32 cellular contexts compared by ENCODE assay signal in genomic region chr20:62889411-62889810, GRCh38.
"Had no signal": no experiment of that assay in that cellular context is flagged by ENCODE, and none has a peak within 500 bp of the region (broad histone marks: within the 10 kb centered on the region; RNA-seq: fewer than 3 reads in every experiment).

No MANE protein-coding gene starts in this region.

- DNase-seq: activated CD4-positive, alpha-beta memory T cell treated with anti-CD3 and anti-CD28 coated beads for 36 hours; activated CD4-positive, alpha-beta T cell treated with anti-CD3 and anti-CD28 coated beads for 36 hours; activated CD4-positive, alpha-beta T cell treated with anti-CD3 and anti-CD28 coated beads, Interleukin-2, amount 10 ng/mL, durations not matched to agents 24 days and 14 days; activated CD4-positive, CD25-positive, alpha-beta regulatory T cell; activated CD4-positive, CD25-positive, alpha-beta regulatory T cell treated with anti-CD3 and anti-CD28 coated beads, Interleukin-2, amount 50 U/mL, for 72 hours; activated CD8-positive, alpha-beta memory T cell treated with anti-CD3 and anti-CD28 coated beads, Interleukin-2, amount 10 ng/mL, durations not matched to agents 7 days and 5 days; activated CD8-positive, alpha-beta memory T cell treated with anti-CD3 and anti-CD28 coated beads, Interleukin-2, amount 50 U/mL, for 4 hours; activated CD8-positive, alpha-beta T cell treated with anti-CD3 and anti-CD28 coated beads, Interleukin-2, amount 10 ng/mL, durations not matched to agents 7 days and 5 days; activated effector memory CD4-positive, alpha-beta T cell treated with anti-CD3 and anti-CD28 coated beads, Interleukin-2, amount 50 U/mL, for 16 hours; activated naive CD4-positive, alpha-beta T cell treated with anti-CD3 and anti-CD28 coated beads for 36 hours; activated naive CD8-positive, alpha-beta T cell treated with anti-CD3 and anti-CD28 coated beads for 36 hours; activated naive CD8-positive, alpha-beta T cell treated with anti-CD3 and anti-CD28 coated beads, Interleukin-2, amount 50 U/mL, for 24 hours; activated T-cell treated with anti-CD3 and anti-CD28 coated beads, Interleukin-2, amount 50 U/mL, for 1 hour; activated T-cell treated with anti-CD3 and anti-CD28 coated beads, Interleukin-2, amount 50 U/mL, for 48 hours; adrenal gland; amygdala; aorta; body of pancreas; caudate nucleus; colonic mucosa; effector CD8-positive, alpha-beta T cell; esophagus squamous epithelium; foreskin melanocyte; heart right ventricle; T-helper 17 cell; T1000 had no signal

- H3K27ac ChIP-seq: adrenal gland, body of pancreas, colonic mucosa, epithelial cell of prostate, esophagus squamous epithelium, gastroesophageal sphincter, heart right ventricle had no signal

- H3K4me1 ChIP-seq: colonic mucosa had no signal

- H3K27ac Mint-ChIP-seq: activated CD4-positive, alpha-beta memory T cell treated with anti-CD3 and anti-CD28 coated beads for 36 hours; activated CD4-positive, alpha-beta T cell treated with anti-CD3 and anti-CD28 coated beads for 36 hours; activated CD4-positive, alpha-beta T cell treated with anti-CD3 and anti-CD28 coated beads, Interleukin-2, amount 10 ng/mL, durations not matched to agents 24 days and 14 days; activated CD8-positive, alpha-beta memory T cell treated with anti-CD3 and anti-CD28 coated beads, Interleukin-2, amount 10 ng/mL, durations not matched to agents 7 days and 5 days; activated CD8-positive, alpha-beta T cell treated with anti-CD3 and anti-CD28 coated beads, Interleukin-2, amount 10 ng/mL, durations not matched to agents 7 days and 5 days; activated naive CD4-positive, alpha-beta T cell treated with anti-CD3 and anti-CD28 coated beads for 36 hours; activated naive CD8-positive, alpha-beta T cell treated with anti-CD3 and anti-CD28 coated beads for 36 hours; activated naive CD8-positive, alpha-beta T cell treated with anti-CD3 and anti-CD28 coated beads, Interleukin-2, amount 50 U/mL, for 24 hours; activated T-helper 1 cell treated with anti-CD3 and anti-CD28 coated beads, Interleukin-12 subunit alpha, Interleukin-12 subunit beta, Interleukin-2, Interleukin-4 antibody, amounts not matched to agents 30 ng/mL and 10 ng/mL and 1 ng/mL, durations not matched to agents 14 hours and 24 hours and 36 hours; activated T-helper 2 cell treated with anti-CD3 and anti-CD28 coated beads, Interferon-gamma antibody, Interleukin-2, Interleukin-4, amounts not matched to agents 10 μg/mL and 5 μg/mL and 100 μg/mL, durations not matched to agents 14 hours and 24 hours and 36 hours; T-helper 17 cell; T-helper 2 cell treated with Interferon-gamma antibody and Interleukin-4, amounts not matched to agents 5 μg/mL and 100 μg/mL, for 36 hours had no signal

- H3K9me3 Mint-ChIP-seq: activated CD4-positive, alpha-beta memory T cell treated with anti-CD3 and anti-CD28 coated beads for 36 hours; activated CD4-positive, alpha-beta T cell treated with anti-CD3 and anti-CD28 coated beads, Interleukin-2, amount 10 ng/mL, durations not matched to agents 24 days and 14 days; activated naive CD4-positive, alpha-beta T cell treated with anti-CD3 and anti-CD28 coated beads for 36 hours; activated naive CD4-positive, alpha-beta T cell treated with anti-CD3 and anti-CD28 coated beads, Interleukin-2, amount 50 U/mL, for 24 hours; activated naive CD8-positive, alpha-beta T cell treated with anti-CD3 and anti-CD28 coated beads for 36 hours; activated naive CD8-positive, alpha-beta T cell treated with anti-CD3 and anti-CD28 coated beads, Interleukin-2, amount 50 U/mL, for 24 hours; activated T-helper 1 cell treated with anti-CD3 and anti-CD28 coated beads, Interleukin-12 subunit alpha, Interleukin-12 subunit beta, Interleukin-2, Interleukin-4 antibody, amounts not matched to agents 30 ng/mL and 10 ng/mL and 1 ng/mL, durations not matched to agents 14 hours and 24 hours and 36 hours; activated T-helper 2 cell treated with anti-CD3 and anti-CD28 coated beads, Interferon-gamma antibody, Interleukin-2, Interleukin-4, amounts not matched to agents 10 μg/mL and 5 μg/mL and 100 μg/mL, durations not matched to agents 14 hours and 24 hours and 36 hours; T-helper 2 cell treated with Interferon-gamma antibody and Interleukin-4, amounts not matched to agents 5 μg/mL and 100 μg/mL, for 36 hours had no signal

- H3K4me3 ChIP-seq: adrenal gland, body of pancreas, colonic mucosa, esophagus squamous epithelium, gastroesophageal sphincter, heart right ventricle had no signal

- H3K27me3 Mint-ChIP-seq: activated CD4-positive, alpha-beta memory T cell treated with anti-CD3 and anti-CD28 coated beads for 36 hours; activated CD4-positive, alpha-beta T cell treated with anti-CD3 and anti-CD28 coated beads for 36 hours; activated CD4-positive, alpha-beta T cell treated with anti-CD3 and anti-CD28 coated beads, Interleukin-2, amount 10 ng/mL, durations not matched to agents 24 days and 14 days; activated CD8-positive, alpha-beta memory T cell treated with anti-CD3 and anti-CD28 coated beads, Interleukin-2, amount 10 ng/mL, durations not matched to agents 7 days and 5 days; activated naive CD4-positive, alpha-beta T cell treated with anti-CD3 and anti-CD28 coated beads, Interleukin-2, amount 50 U/mL, for 24 hours; activated naive CD8-positive, alpha-beta T cell treated with anti-CD3 and anti-CD28 coated beads for 36 hours; activated naive CD8-positive, alpha-beta T cell treated with anti-CD3 and anti-CD28 coated beads, Interleukin-2, amount 50 U/mL, for 24 hours; T-helper 17 cell had no signal

- H3K27me3 ChIP-seq: adrenal gland, body of pancreas, colonic mucosa, esophagus squamous epithelium, gastroesophageal sphincter, heart right ventricle had no signal

- H3K4me3 Mint-ChIP-seq: activated CD4-positive, alpha-beta memory T cell treated with anti-CD3 and anti-CD28 coated beads for 36 hours; activated CD4-positive, alpha-beta T cell treated with anti-CD3 and anti-CD28 coated beads for 36 hours; activated CD4-positive, alpha-beta T cell treated with anti-CD3 and anti-CD28 coated beads, Interleukin-2, amount 10 ng/mL, durations not matched to agents 24 days and 14 days; activated CD8-positive, alpha-beta memory T cell treated with anti-CD3 and anti-CD28 coated beads, Interleukin-2, amount 10 ng/mL, durations not matched to agents 7 days and 5 days; activated CD8-positive, alpha-beta T cell treated with anti-CD3 and anti-CD28 coated beads, Interleukin-2, amount 10 ng/mL, durations not matched to agents 7 days and 5 days; activated naive CD4-positive, alpha-beta T cell treated with anti-CD3 and anti-CD28 coated beads for 36 hours; activated naive CD4-positive, alpha-beta T cell treated with anti-CD3 and anti-CD28 coated beads, Interleukin-2, amount 50 U/mL, for 24 hours; activated naive CD8-positive, alpha-beta T cell treated with anti-CD3 and anti-CD28 coated beads for 36 hours; activated naive CD8-positive, alpha-beta T cell treated with anti-CD3 and anti-CD28 coated beads, Interleukin-2, amount 50 U/mL, for 24 hours; activated T-helper 1 cell treated with anti-CD3 and anti-CD28 coated beads, Interleukin-12 subunit alpha, Interleukin-12 subunit beta, Interleukin-2, Interleukin-4 antibody, amounts not matched to agents 30 ng/mL and 10 ng/mL and 1 ng/mL, durations not matched to agents 14 hours and 24 hours and 36 hours; T-helper 17 cell; T-helper 2 cell treated with Interferon-gamma antibody and Interleukin-4, amounts not matched to agents 5 μg/mL and 100 μg/mL, for 36 hours had no signal

- H3K9me3 ChIP-seq: adrenal gland, body of pancreas, colonic mucosa, esophagus squamous epithelium, gastroesophageal sphincter, heart right ventricle had no signal
